8 cellular contexts compared by ENCODE assay signal in the genomic region with DNA sequence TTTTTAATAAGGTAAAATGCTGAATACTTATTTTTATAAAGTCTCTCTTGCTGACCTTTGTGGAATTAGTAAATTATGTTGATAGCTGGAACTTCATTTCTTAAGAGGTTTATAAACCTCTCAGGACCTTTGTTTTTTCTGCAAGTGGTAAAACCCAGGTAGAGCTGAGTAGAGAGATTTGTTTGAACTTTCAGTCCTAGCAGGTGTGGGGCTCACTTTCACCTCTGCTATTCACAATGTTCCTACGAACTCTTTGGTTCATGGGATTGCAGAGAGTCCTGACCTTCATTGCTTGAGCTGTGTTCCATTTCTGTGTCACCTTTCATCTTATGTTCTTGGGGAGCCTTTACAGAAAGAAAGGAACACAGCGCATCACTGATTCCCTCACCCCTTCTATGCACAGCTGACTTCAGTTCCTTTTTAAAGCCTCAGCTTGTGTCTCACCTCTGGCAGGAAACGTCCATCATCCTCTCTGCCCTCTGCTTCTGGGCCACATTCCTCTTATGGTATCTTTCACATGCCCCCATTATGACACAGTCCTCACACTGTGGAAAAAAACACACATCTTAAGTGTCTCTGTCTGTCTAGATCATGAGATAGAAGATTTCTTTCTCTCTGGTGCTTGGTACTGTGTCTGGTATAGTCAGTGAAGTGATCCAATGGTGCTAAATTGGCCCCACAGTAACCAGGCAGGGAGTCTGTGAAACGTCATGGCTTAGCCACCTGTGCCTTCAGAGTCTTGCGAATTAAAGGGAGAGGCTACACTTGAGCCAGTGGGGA.
A peak's percentile ranks its signal among the peaks of the same experiment; 100 is the strongest.
DNase-seq lines count a peak whose midpoint lies in the region; ATAC-seq and TF ChIP-seq lines count a peak whose summit lies in the region.

No MANE protein-coding gene starts in this region.

- H3K9ac ChIP-seq in OCI-LY1 (ENCODE audit: low read length) (peak overlapping the region; percentile 31), mesenchymal stem cell (ENCODE audit: low read length) (no peak overlapping the region), smooth muscle cell (ENCODE audit: low read depth) (no peak overlapping the region)

- WGBS in mesenchymal stem cell: 63% methylated on average over 5 of the region's 5 CpGs
- WGBS in smooth muscle cell (ENCODE audit: low lambda C conversion rate): 59% methylated on average over 5 of the region's 5 CpGs

- no peak overlapping the region for H2BK12ac ChIP-seq in mesenchymal stem cell (ENCODE audit: low read length in 2 of 2)

- H2AK5ac ChIP-seq in mesenchymal stem cell (ENCODE audit: low read length, severe bottlenecking): no peak overlapping the region

- H2BK15ac ChIP-seq in mesenchymal stem cell (ENCODE audit: low read depth, poor library complexity, severe bottlenecking): no peak overlapping the region

- H2BK5ac ChIP-seq in mesenchymal stem cell (ENCODE audit: low read depth, low read length, poor library complexity, severe bottlenecking): no peak overlapping the region

- H3K4me1 ChIP-seq in OCI-LY1 (ENCODE audit: insufficient read depth, low read length, severe bottlenecking) (peaks cover 34% of the 10 kb centered on the region), mesenchymal stem cell (ENCODE audit: control insufficient read depth, insufficient read depth, low read depth, low read length) (no peaks in the 10 kb centered on the region), smooth muscle cell (ENCODE audit: low read depth) (no peaks in the 10 kb centered on the region)

- TF ChIP-seq CTCF in OCI-LY1 (IDR thresholded peaks at IDR 0.05; ENCODE audit: low read length) (no peak), smooth muscle cell (IDR thresholded peaks at IDR 0.05; ENCODE audit: borderline replicate concordance, insufficient read depth, poor library complexity, severe bottlenecking) (no peak), endothelial cell (IDR thresholded peaks at IDR 0.05; ENCODE audit: unreplicated experiment) (no peak)

- H3K79me2 ChIP-seq in OCI-LY1 (ENCODE audit: insufficient read depth, low read length) (no peaks in the 10 kb centered on the region), smooth muscle cell (ENCODE audit: low read depth) (no peaks in the 10 kb centered on the region)

- 0 out of 2 replicates have a peak overlapping the region, but pooled peaks have one; percentile 2 for H2AFZ ChIP-seq in OCI-LY1 (ENCODE audit: low read length)
- H2AFZ ChIP-seq in mesenchymal stem cell (ENCODE audit: low read depth, low read length): no peak overlapping the region
- no peak overlapping the region for H2AFZ ChIP-seq in smooth muscle cell (ENCODE audit: low read depth)

- no peak overlapping the region for H4K91ac ChIP-seq in mesenchymal stem cell (ENCODE audit: low read length)

- no peaks in the 10 kb centered on the region for H3K9me2 ChIP-seq in OCI-LY1 (ENCODE audit: low read depth, low read length)

- H3K4me3 ChIP-seq in OCI-LY1 (ENCODE audit: low read depth, low read length, poor library complexity, severe bottlenecking) (peak overlapping the region; percentile 30), mesenchymal stem cell (ENCODE audit: insufficient read depth in 1 of 2, low read depth in 1 of 2, low read length in 2 of 2) (no peak overlapping the region), smooth muscle cell (no peak overlapping the region)

- no peaks in the 10 kb centered on the region for H3K27me3 ChIP-seq in OCI-LY1 (ENCODE audit: insufficient read depth, low read length)
- no peaks in the 10 kb centered on the region for H3K27me3 ChIP-seq in mesenchymal stem cell (ENCODE audit: control insufficient read depth in 1 of 2, insufficient read depth in 1 of 2, low read length in 2 of 2)
- no peaks in the 10 kb centered on the region for H3K27me3 ChIP-seq in smooth muscle cell (ENCODE audit: low read depth)

- H3K4me1 Mint-ChIP-seq in endothelial cell (ENCODE audit: unreplicated experiment): no peaks in the 10 kb centered on the region

- no peaks in the 10 kb centered on the region for H3K79me1 ChIP-seq in mesenchymal stem cell (replicated peaks; ENCODE audit: low read length, poor library complexity, severe bottlenecking)

- H3K36me3 ChIP-seq in OCI-LY1 (ENCODE audit: insufficient read depth, low read length) (no peaks in the 10 kb centered on the region), mesenchymal stem cell (ENCODE audit: control insufficient read depth in 1 of 2, insufficient read depth in 2 of 2, low read depth in 1 of 2, low read length in 2 of 2) (no peaks in the 10 kb centered on the region), smooth muscle cell (ENCODE audit: low read depth) (no peaks in the 10 kb centered on the region)

- H3K23ac ChIP-seq in mesenchymal stem cell (ENCODE audit: low read length in 2 of 2): no peak overlapping the region

- no peak overlapping the region for H4K8ac ChIP-seq in mesenchymal stem cell (ENCODE audit: low read length)

- H3K9me3 ChIP-seq in OCI-LY1 (ENCODE audit: low read length): no peaks in the 10 kb centered on the region
- H3K9me3 ChIP-seq in mesenchymal stem cell (ENCODE audit: control insufficient read depth, low read length): no peaks in the 10 kb centered on the region
- no peaks in the 10 kb centered on the region for H3K9me3 ChIP-seq in smooth muscle cell (replicated peaks; ENCODE audit: low read depth)

- ATAC-seq in GM18873 (IDR thresholded peaks at IDR 0.05; ENCODE audit: low FRiP score, unreplicated experiment): peak; percentile 88
- peak; percentile 96 for ATAC-seq in HG02610 (IDR thresholded peaks at IDR 0.05; ENCODE audit: unreplicated experiment)

- H3K4me3 Mint-ChIP-seq in endothelial cell (ENCODE audit: unreplicated experiment): no peak overlapping the region

- H3K4ac ChIP-seq in mesenchymal stem cell (ENCODE audit: low read depth in 1 of 2, low read length in 2 of 2): no peak overlapping the region

- no peaks in the 10 kb centered on the region for H3F3A ChIP-seq in OCI-LY1 (ENCODE audit: insufficient read depth, low read length)
- H3F3A ChIP-seq in smooth muscle cell (ENCODE audit: low read depth): no peaks in the 10 kb centered on the region

- H3K27ac Mint-ChIP-seq in endothelial cell (ENCODE audit: unreplicated experiment): no peak overlapping the region

- DNase-seq in mesenchymal stem cell: peak; percentile 24
- DNase-seq in smooth muscle cell (lab: John Stamatoyannopoulos, UW; ENCODE audit: unreplicated experiment): no peak
- no peak for DNase-seq in endothelial cell (ENCODE audit: low spot score)
- no peak for DNase-seq in globus pallidus (ENCODE audit: low spot score)
- no peak for DNase-seq in AML-193 (lab: John Stamatoyannopoulos, UW)

- H3K27me3 Mint-ChIP-seq in endothelial cell (ENCODE audit: unreplicated experiment): no peaks in the 10 kb centered on the region

- no peaks in the 10 kb centered on the region for H3K9me3 Mint-ChIP-seq in endothelial cell (ENCODE audit: unreplicated experiment)

- H4K20me1 ChIP-seq in OCI-LY1 (ENCODE audit: insufficient read depth, low read length): no peaks in the 10 kb centered on the region
- H4K20me1 ChIP-seq in smooth muscle cell (ENCODE audit: low read depth): no peaks in the 10 kb centered on the region

- H3K36me3 Mint-ChIP-seq in endothelial cell (ENCODE audit: low read depth, unreplicated experiment): no peaks in the 10 kb centered on the region

- no peak overlapping the region for H3K14ac ChIP-seq in mesenchymal stem cell (ENCODE audit: low read length in 2 of 2)

- H3K27ac ChIP-seq in OCI-LY1 (ENCODE audit: low read depth, low read length, poor library complexity, severe bottlenecking) (peak overlapping the region; percentile 95), mesenchymal stem cell (ENCODE audit: low read length, poor library complexity, severe bottlenecking) (no peak overlapping the region), smooth muscle cell (ENCODE audit: low read depth) (no peak overlapping the region)

- H3K18ac ChIP-seq in mesenchymal stem cell (ENCODE audit: low read depth in 1 of 2, low read length in 2 of 2): no peak overlapping the region

- peak overlapping the region; percentile 64 for H3K4me2 ChIP-seq in OCI-LY1 (ENCODE audit: low read length)
- no peak overlapping the region for H3K4me2 ChIP-seq in mesenchymal stem cell (ENCODE audit: low read length, poor library complexity, severe bottlenecking)
- H3K4me2 ChIP-seq in smooth muscle cell: no peak overlapping the region

- no peak overlapping the region for H2BK120ac ChIP-seq in mesenchymal stem cell (ENCODE audit: low read depth, low read length)
